In the genomic region with DNA sequence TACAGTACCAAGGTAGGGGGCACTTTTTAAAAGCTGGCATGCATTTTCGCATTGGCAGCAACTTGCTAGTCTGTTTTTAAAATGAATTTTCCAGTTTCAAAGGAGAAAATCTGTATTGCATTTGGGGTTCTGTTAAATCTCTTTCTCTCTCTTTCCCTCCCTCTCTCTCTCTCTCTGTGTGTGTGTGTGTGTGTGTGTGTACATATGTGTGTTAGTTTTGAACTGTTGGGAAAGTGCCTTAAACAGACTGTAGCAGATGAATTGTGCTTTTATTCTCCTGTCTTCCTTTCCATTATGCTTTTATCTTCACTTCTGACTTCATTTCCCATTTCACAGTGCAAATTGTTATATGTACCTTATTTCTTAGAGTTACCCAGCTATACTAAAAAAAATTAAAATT, we compare ENCODE assay signal across 18 cellular contexts. TPM values are rescaled to one million over a fixed set of nuclear protein-coding genes. Genes with fewer than 3 reads are reported as not detected.
DNase-seq lines count a peak whose midpoint lies in the region; ATAC-seq and TF ChIP-seq lines count a peak whose summit lies in the region.
"Had no signal": no experiment of that assay in that cellular context is flagged by ENCODE, and none has a peak within 500 bp of the region (broad histone marks: within the 10 kb centered on the region; RNA-seq: fewer than 3 reads in every experiment).

No MANE protein-coding gene starts in this region.

- H3K36me3 Mint-ChIP-seq in activated CD8-positive, alpha-beta T cell treated with anti-CD3 and anti-CD28 coated beads for 36 hours (ENCODE audit: low read depth): peaks cover 6% of the 10 kb centered on the region
- H3K36me3 Mint-ChIP-seq in activated CD8-positive, alpha-beta T cell treated with anti-CD3 and anti-CD28 coated beads, Interleukin-2, amount 10 ng/mL, durations not matched to agents 7 days and 5 days (ENCODE audit: low read depth): peaks cover 18% of the 10 kb centered on the region
- H3K36me3 Mint-ChIP-seq in CD4-positive, CD25-positive, alpha-beta regulatory T cell: peaks cover 17% of the 10 kb centered on the region
- peaks cover 41% of the 10 kb centered on the region for H3K36me3 Mint-ChIP-seq in activated T-helper 17 cell treated with anti-CD3 and anti-CD28 coated beads, Interleukin-2, amount 50 U/mL, for 72 hours (ENCODE audit: low read depth)
- peaks cover 4% of the 10 kb centered on the region for H3K36me3 Mint-ChIP-seq in memory B cell

- WGBS in hepatocyte (ENCODE audit: low lambda C conversion rate, missing lambda C conversion rate): 100% methylated on average over 1 of the region's 1 CpG

- no peak overlapping the region for H3K4me2 ChIP-seq in hepatocyte

- peaks cover 9% of the 10 kb centered on the region for H3K36me3 ChIP-seq in CD4-positive, CD25-positive, alpha-beta regulatory T cell (ENCODE audit: control insufficient read depth, insufficient read depth, low read length)
- no peaks in the 10 kb centered on the region for H3K36me3 ChIP-seq in hepatocyte (replicated peaks; ENCODE audit: insufficient read depth, low read depth)
- H3K36me3 ChIP-seq: BE2C had no signal

- H3K4me3 ChIP-seq in CD4-positive, CD25-positive, alpha-beta regulatory T cell (ENCODE audit: low read depth, low read length): no peak overlapping the region
- no peak overlapping the region for H3K4me3 ChIP-seq in hepatocyte

- no peak overlapping the region for H2AFZ ChIP-seq in hepatocyte

- no peaks in the 10 kb centered on the region for H3K9me3 Mint-ChIP-seq in activated CD8-positive, alpha-beta T cell treated with anti-CD3 and anti-CD28 coated beads for 36 hours
- no peaks in the 10 kb centered on the region for H3K9me3 Mint-ChIP-seq in activated CD8-positive, alpha-beta T cell treated with anti-CD3 and anti-CD28 coated beads, Interleukin-2, amount 10 ng/mL, durations not matched to agents 7 days and 5 days (ENCODE audit: insufficient read depth)
- no peaks in the 10 kb centered on the region for H3K9me3 Mint-ChIP-seq in CD4-positive, CD25-positive, alpha-beta regulatory T cell
- no peaks in the 10 kb centered on the region for H3K9me3 Mint-ChIP-seq in activated T-helper 17 cell treated with anti-CD3 and anti-CD28 coated beads, Interleukin-2, amount 50 U/mL, for 72 hours
- H3K9me3 Mint-ChIP-seq in memory B cell: no peaks in the 10 kb centered on the region

- no peak for TF ChIP-seq CTCF in activated CD8-positive, alpha-beta T cell treated with anti-CD3 and anti-CD28 coated beads for 36 hours (IDR thresholded peaks at IDR 0.05)
- TF ChIP-seq CTCF in hepatocyte (IDR thresholded peaks at IDR 0.05; ENCODE audit: poor library complexity): no peak

- H3K27ac ChIP-seq in CD4-positive, CD25-positive, alpha-beta regulatory T cell (ENCODE audit: insufficient read depth, low read length, poor library complexity, severe bottlenecking): peak overlapping the region; percentile 14
- no peak overlapping the region for H3K27ac ChIP-seq in hepatocyte

- peak overlapping the region; percentile 6 for H3K27ac Mint-ChIP-seq in activated CD8-positive, alpha-beta T cell treated with anti-CD3 and anti-CD28 coated beads for 36 hours
- no peak overlapping the region for H3K27ac Mint-ChIP-seq in activated CD8-positive, alpha-beta T cell treated with anti-CD3 and anti-CD28 coated beads, Interleukin-2, amount 10 ng/mL, durations not matched to agents 7 days and 5 days
- H3K27ac Mint-ChIP-seq in CD4-positive, CD25-positive, alpha-beta regulatory T cell: peak overlapping the region in 1 of 3 donors; percentile 36
- peak overlapping the region; percentile 26 for H3K27ac Mint-ChIP-seq in activated T-helper 17 cell treated with anti-CD3 and anti-CD28 coated beads, Interleukin-2, amount 50 U/mL, for 72 hours
- peak overlapping the region; percentile 14 for H3K27ac Mint-ChIP-seq in memory B cell

- H3K4me1 Mint-ChIP-seq in activated CD8-positive, alpha-beta T cell treated with anti-CD3 and anti-CD28 coated beads for 36 hours (ENCODE audit: low read depth): peaks cover 28% of the 10 kb centered on the region
- peaks cover 28% of the 10 kb centered on the region for H3K4me1 Mint-ChIP-seq in activated CD8-positive, alpha-beta T cell treated with anti-CD3 and anti-CD28 coated beads, Interleukin-2, amount 10 ng/mL, durations not matched to agents 7 days and 5 days (ENCODE audit: low read depth)
- peaks cover 24 to 72% (median 51%) of the 10 kb centered on the region in 4 donors for H3K4me1 Mint-ChIP-seq in CD4-positive, CD25-positive, alpha-beta regulatory T cell
- H3K4me1 Mint-ChIP-seq in activated T-helper 17 cell treated with anti-CD3 and anti-CD28 coated beads, Interleukin-2, amount 50 U/mL, for 72 hours: peaks cover 30% of the 10 kb centered on the region
- H3K4me1 Mint-ChIP-seq in memory B cell: peaks cover 7% of the 10 kb centered on the region

- no peaks in the 10 kb centered on the region for H4K20me1 ChIP-seq in hepatocyte (ENCODE audit: insufficient read depth, poor library complexity, severe bottlenecking)

- ATAC-seq in activated CD8-positive, alpha-beta T cell treated with anti-CD3 and anti-CD28 coated beads for 36 hours: no peak
- ATAC-seq in activated CD8-positive, alpha-beta T cell treated with anti-CD3 and anti-CD28 coated beads, Interleukin-2, amount 10 ng/mL, durations not matched to agents 7 days and 5 days: no peak
- ATAC-seq in CD4-positive, CD25-positive, alpha-beta regulatory T cell (ENCODE audit: low read depth in 2 of 2): no peak
- no peak for ATAC-seq in activated T-helper 17 cell treated with anti-CD3 and anti-CD28 coated beads, Interleukin-2, amount 50 U/mL, for 72 hours (replicated peaks)
- ATAC-seq in memory B cell (ENCODE audit: low read depth) (no peak), HG03521 (IDR thresholded peaks at IDR 0.05; ENCODE audit: unreplicated experiment) (no peak)

- H3K79me2 ChIP-seq in hepatocyte: no peaks in the 10 kb centered on the region

- no peaks in the 10 kb centered on the region for H3K9me3 ChIP-seq in CD4-positive, CD25-positive, alpha-beta regulatory T cell (ENCODE audit: control insufficient read depth in 2 of 2, low read length in 2 of 2)
- no peaks in the 10 kb centered on the region for H3K9me3 ChIP-seq in hepatocyte (ENCODE audit: low read depth)
- H3K9me3 ChIP-seq: BE2C had no signal

- CTCF ChIA-PET in activated CD8-positive, alpha-beta T cell treated with anti-CD3 and anti-CD28 coated beads for 36 hours (lab: Charles Lee): interaction anchor here (2.3 kb wide), 1 partner anchor 162 kb away, joined by 10 read pairs; no protein-coding TSS in a partner anchor
- CTCF ChIA-PET in activated CD8-positive, alpha-beta T cell treated with anti-CD3 and anti-CD28 coated beads, Interleukin-2, amount 10 ng/mL, durations not matched to agents 7 days and 5 days (lab: Charles Lee): interaction anchor here (1.1 to 1.4 kb wide), 2 partner anchors 100 to 162 kb away, joined by 3 read pairs; no protein-coding TSS in a partner anchor

- no peak overlapping the region for H3K4me3 Mint-ChIP-seq in activated CD8-positive, alpha-beta T cell treated with anti-CD3 and anti-CD28 coated beads for 36 hours
- H3K4me3 Mint-ChIP-seq in activated CD8-positive, alpha-beta T cell treated with anti-CD3 and anti-CD28 coated beads, Interleukin-2, amount 10 ng/mL, durations not matched to agents 7 days and 5 days: no peak overlapping the region
- peak overlapping the region in 2 of 4 donors; percentile 24 to 57 for H3K4me3 Mint-ChIP-seq in CD4-positive, CD25-positive, alpha-beta regulatory T cell
- no peak overlapping the region for H3K4me3 Mint-ChIP-seq in activated T-helper 17 cell treated with anti-CD3 and anti-CD28 coated beads, Interleukin-2, amount 50 U/mL, for 72 hours
- H3K4me3 Mint-ChIP-seq in memory B cell: no peak overlapping the region

- no peak for DNase-seq in activated CD8-positive, alpha-beta T cell treated with anti-CD3 and anti-CD28 coated beads for 36 hours
- no peak for DNase-seq in activated CD8-positive, alpha-beta T cell treated with anti-CD3 and anti-CD28 coated beads, Interleukin-2, amount 10 ng/mL, durations not matched to agents 7 days and 5 days
- DNase-seq in CD4-positive, CD25-positive, alpha-beta regulatory T cell: no peak
- DNase-seq in memory B cell (ENCODE audit: low spot score in 2 of 2): no peak
- no peak for DNase-seq in hepatocyte (ENCODE audit: low spot score)
- no peak for DNase-seq in HK-2 (ENCODE audit: unreplicated experiment)
- DNase-seq: 8988T, BE2C, DMS79 treated with DMSO at 0.1 percent for 48 hours, HCEC 1CT, KG1, NCI-H1417 treated with DMSO at 0.1 percent for 48 hours, NCI-H2029 treated with DMSO at 0.1 percent for 48 hours, NCI-H2171 treated with DMSO at 0.1 percent for 48 hours, NCI-H446 treated with DMSO at 0.1 percent for 48 hours, RPMI8226 had no signal

- intact Hi-C loops in activated CD8-positive, alpha-beta T cell treated with anti-CD3 and anti-CD28 coated beads for 36 hours (cut with micrococcal nuclease): no loop called here

- H3K27me3 Mint-ChIP-seq in activated CD8-positive, alpha-beta T cell treated with anti-CD3 and anti-CD28 coated beads for 36 hours: peaks cover 1% of the 10 kb centered on the region
- no peaks in the 10 kb centered on the region for H3K27me3 Mint-ChIP-seq in activated CD8-positive, alpha-beta T cell treated with anti-CD3 and anti-CD28 coated beads, Interleukin-2, amount 10 ng/mL, durations not matched to agents 7 days and 5 days (ENCODE audit: low read depth)
- H3K27me3 Mint-ChIP-seq in CD4-positive, CD25-positive, alpha-beta regulatory T cell: no peaks in the 10 kb centered on the region
- no peaks in the 10 kb centered on the region for H3K27me3 Mint-ChIP-seq in activated T-helper 17 cell treated with anti-CD3 and anti-CD28 coated beads, Interleukin-2, amount 50 U/mL, for 72 hours
- H3K27me3 Mint-ChIP-seq in memory B cell: peaks cover 1% of the 10 kb centered on the region

- H3K4me1 ChIP-seq in CD4-positive, CD25-positive, alpha-beta regulatory T cell (ENCODE audit: control insufficient read depth, insufficient read depth, low read length, poor library complexity, severe bottlenecking): peaks cover 49% of the 10 kb centered on the region
- no peaks in the 10 kb centered on the region for H3K4me1 ChIP-seq in hepatocyte (ENCODE audit: insufficient read depth)
- H3K4me1 ChIP-seq: BE2C had no signal

- H3K9me2 ChIP-seq in hepatocyte (replicated peaks; ENCODE audit: insufficient read depth): no peaks in the 10 kb centered on the region

- H3K27me3 ChIP-seq in CD4-positive, CD25-positive, alpha-beta regulatory T cell (ENCODE audit: control insufficient read depth, insufficient read depth, low read length): no peaks in the 10 kb centered on the region
- H3K27me3 ChIP-seq in hepatocyte: peaks cover 2% of the 10 kb centered on the region

- POLR2A ChIA-PET in activated CD8-positive, alpha-beta T cell treated with anti-CD3 and anti-CD28 coated beads for 36 hours (lab: Charles Lee): interaction anchor here (1.0 kb wide), 1 partner anchor 137 kb away, joined by 3 read pairs; no protein-coding TSS in a partner anchor
- POLR2A ChIA-PET in activated CD8-positive, alpha-beta T cell treated with anti-CD3 and anti-CD28 coated beads, Interleukin-2, amount 10 ng/mL, durations not matched to agents 7 days and 5 days (lab: Charles Lee): no interaction called here

RNA-seq across cellular contexts. Expression of a gene that starts 7.3 kb away (rescaled TPM):
- 10 to 100 TPM; 10.1 to 11.0 TPM for total RNA-seq in activated CD8-positive, alpha-beta T cell treated with anti-CD3 and anti-CD28 coated beads for 36 hours
- total RNA-seq in activated CD8-positive, alpha-beta T cell treated with anti-CD3 and anti-CD28 coated beads, Interleukin-2, amount 10 ng/mL, durations not matched to agents 7 days and 5 days: 10 to 100 TPM; 28.6 to 28.7 TPM
- total RNA-seq in CD4-positive, CD25-positive, alpha-beta regulatory T cell: 141 TPM
- polyA plus RNA-seq in CD4-positive, CD25-positive, alpha-beta regulatory T cell: 10 to 100 TPM; 37.3 to 70.7 (median 48.5) TPM
- total RNA-seq in activated T-helper 17 cell treated with anti-CD3 and anti-CD28 coated beads, Interleukin-2, amount 50 U/mL, for 72 hours: 10 to 100 TPM; 23.7 to 58.8 TPM
- 11.1 and 11.5 TPM in 2 replicates for total RNA-seq in hepatocyte
- 6.9 and 8.9 TPM in 2 replicates for polyA plus RNA-seq in hepatocyte
